8 cellular contexts compared by ENCODE assay signal in genomic region chr3:117997201-117998049, GRCh38.
DNase-seq lines count a peak whose midpoint lies in the region; ATAC-seq and TF ChIP-seq lines count a peak whose summit lies in the region.

No MANE protein-coding gene starts in this region.

- H3K4me3 ChIP-seq in fibroblast of villous mesenchyme (ENCODE audit: low read depth, low read length), result peak overlapping the region; percentile 42
- no peak overlapping the region for H3K4me3 ChIP-seq in naive thymus-derived CD4-positive, alpha-beta T cell (ENCODE audit: low read length)

- peak; percentile 92 for TF ChIP-seq CTCF in fibroblast of villous mesenchyme (IDR thresholded peaks at IDR 0.05; ENCODE audit: insufficient read depth, low read depth, low read length)

- H3K36me3 Mint-ChIP-seq in activated T-cell treated with anti-CD3 and anti-CD28 coated beads, Interleukin-2, amount 50 U/mL, for 4 hours (ENCODE audit: insufficient read depth), result no peaks in the 10 kb centered on the region
- no peaks in the 10 kb centered on the region for H3K36me3 Mint-ChIP-seq in naive thymus-derived CD4-positive, alpha-beta T cell

- no peaks in the 10 kb centered on the region for H3K4me1 Mint-ChIP-seq in activated T-cell treated with anti-CD3 and anti-CD28 coated beads, Interleukin-2, amount 50 U/mL, for 4 hours (ENCODE audit: low read depth)
- peaks cover 0 to 5% (median 0%) of the 10 kb centered on the region in 7 donors for H3K4me1 Mint-ChIP-seq in naive thymus-derived CD4-positive, alpha-beta T cell

- no peaks in the 10 kb centered on the region for H3K4me1 ChIP-seq in naive thymus-derived CD4-positive, alpha-beta T cell (ENCODE audit: control insufficient read depth in 2 of 2, insufficient read depth in 2 of 2, low read length in 2 of 2)

- H3K4me3 Mint-ChIP-seq in activated T-cell treated with anti-CD3 and anti-CD28 coated beads, Interleukin-2, amount 50 U/mL, for 4 hours, result no peak overlapping the region
- no peak overlapping the region for H3K4me3 Mint-ChIP-seq in naive thymus-derived CD4-positive, alpha-beta T cell

- intact Hi-C loops in naive thymus-derived CD4-positive, alpha-beta T cell (cut with micrococcal nuclease), result loop anchor here in 1 of 2 donors (2.0 kb wide), 1 partner anchor 977 kb away; no protein-coding TSS in a partner anchor

- peak; percentile 88 for DNase-seq in DMS53 (lab: John Stamatoyannopoulos, UW)
- DNase-seq in HPDE6-E6E7 (ENCODE audit: extremely low spot score), result peak; percentile 49
- DNase-seq in NCI-H526 treated with DMSO at 0.1 percent for 48 hours (lab: John Stamatoyannopoulos, UW), result peak; percentile 17
- DNase-seq in activated T-cell treated with anti-CD3 and anti-CD28 coated beads, Interleukin-2, amount 50 U/mL, for 4 hours, result no peak
- peak; percentile 65 for DNase-seq in fibroblast of villous mesenchyme (ENCODE audit: low read depth)
- peak in 4 of 9 donors; percentile 1 to 52 (median 8) for DNase-seq in naive thymus-derived CD4-positive, alpha-beta T cell

- no peaks in the 10 kb centered on the region for H3K9me3 ChIP-seq in naive thymus-derived CD4-positive, alpha-beta T cell (ENCODE audit: control insufficient read depth in 2 of 3, low read length in 3 of 3)

- POLR2A ChIA-PET in naive thymus-derived CD4-positive, alpha-beta T cell (lab: Charles Lee), result no interaction called here

- no peaks in the 10 kb centered on the region for H3K9me3 Mint-ChIP-seq in activated T-cell treated with anti-CD3 and anti-CD28 coated beads, Interleukin-2, amount 50 U/mL, for 4 hours
- H3K9me3 Mint-ChIP-seq in naive thymus-derived CD4-positive, alpha-beta T cell, result peaks cover 0 to 7% (median 0%) of the 10 kb centered on the region in 11 donors

- ATAC-seq in GM21423 (IDR thresholded peaks at IDR 0.05; ENCODE audit: unreplicated experiment), result peak; percentile 98
- peak; percentile 63 to 80 for ATAC-seq in activated T-cell treated with anti-CD3 and anti-CD28 coated beads, Interleukin-2, amount 50 U/mL, for 4 hours
- peak; percentile 71 for ATAC-seq in naive thymus-derived CD4-positive, alpha-beta T cell

- no peak overlapping the region for H3K27ac ChIP-seq in naive thymus-derived CD4-positive, alpha-beta T cell (ENCODE audit: low read depth, low read length)
- peak overlapping the region; percentile 73 for H3K27ac ChIP-seq in temporal lobe (ENCODE audit: low read depth, low read length)

- H3K27me3 Mint-ChIP-seq in activated T-cell treated with anti-CD3 and anti-CD28 coated beads, Interleukin-2, amount 50 U/mL, for 4 hours (ENCODE audit: low read depth), result peaks cover 5% of the 10 kb centered on the region
- H3K27me3 Mint-ChIP-seq in naive thymus-derived CD4-positive, alpha-beta T cell, result peaks cover 0 to 13% (median 0%) of the 10 kb centered on the region in 5 donors

- no peaks in the 10 kb centered on the region for H3K36me3 ChIP-seq in naive thymus-derived CD4-positive, alpha-beta T cell (ENCODE audit: control insufficient read depth in 2 of 3, insufficient read depth in 3 of 3, low read length in 3 of 3)

- no peaks in the 10 kb centered on the region for H3K27me3 ChIP-seq in naive thymus-derived CD4-positive, alpha-beta T cell (ENCODE audit: control insufficient read depth in 2 of 2, insufficient read depth in 2 of 2, low read length in 2 of 2)

- no peak overlapping the region for H3K27ac Mint-ChIP-seq in naive thymus-derived CD4-positive, alpha-beta T cell

- CTCF ChIA-PET in naive thymus-derived CD4-positive, alpha-beta T cell (lab: Charles Lee), result no interaction called here
